Comparison of ENCODE assay signal across 18 cellular contexts in the genomic region with DNA sequence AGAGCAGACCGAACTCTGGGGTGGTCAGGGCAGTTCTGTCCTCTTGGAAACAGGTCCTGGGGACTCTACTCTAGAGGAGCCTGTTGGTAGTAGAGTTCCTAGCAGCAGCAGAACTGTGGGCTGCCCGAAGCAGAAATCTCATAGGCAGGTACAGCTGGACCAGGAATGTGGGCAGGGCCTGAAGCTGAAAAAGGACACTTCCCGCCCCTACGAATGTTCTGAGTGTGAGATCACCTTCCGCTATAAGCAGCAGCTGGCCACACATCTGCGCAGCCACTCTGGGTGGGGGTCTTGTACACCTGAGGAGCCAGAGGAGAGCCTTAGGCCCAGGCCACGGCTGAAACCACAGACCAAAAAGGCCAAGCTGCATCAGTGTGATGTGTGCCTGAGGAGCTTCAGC. TPM values are rescaled to one million over a fixed set of nuclear protein-coding genes. Genes with fewer than 3 reads are reported as not detected.
DNase-seq lines count a peak whose midpoint lies in the region; ATAC-seq and TF ChIP-seq lines count a peak whose summit lies in the region.
"Had no signal": no experiment of that assay in that cellular context is flagged by ENCODE, and none has a peak within 500 bp of the region (broad histone marks: within the 10 kb centered on the region; RNA-seq: fewer than 3 reads in every experiment).

No MANE protein-coding gene starts in this region.

- H3K27me3 Mint-ChIP-seq in activated T-cell treated with anti-CD3 and anti-CD28 coated beads, Interleukin-2, amount 50 U/mL, for 24 hours, result no peaks in the 10 kb centered on the region
- no peaks in the 10 kb centered on the region for H3K27me3 Mint-ChIP-seq in activated T-cell treated with anti-CD3 and anti-CD28 coated beads, Interleukin-2, amount 50 U/mL, for 4 hours (ENCODE audit: low read depth)

- no peak overlapping the region for H3K4me2 ChIP-seq in trophoblast cell (ENCODE audit: low read length)

- H2BK5ac ChIP-seq in trophoblast cell (ENCODE audit: low read depth, low read length, poor library complexity), result no peak overlapping the region

- H3K18ac ChIP-seq in trophoblast cell (ENCODE audit: low read length), result no peak overlapping the region

- DNase-seq in activated T-cell treated with anti-CD3 and anti-CD28 coated beads, Interleukin-2, amount 50 U/mL, for 24 hours, result no peak
- DNase-seq in activated T-cell treated with anti-CD3 and anti-CD28 coated beads, Interleukin-2, amount 50 U/mL, for 4 hours, result no peak
- peak; percentile 39 for DNase-seq in iPS-NIHi11 (ENCODE audit: low spot score)
- peak; percentile 66 to 74 for DNase-seq in trophoblast cell
- no peak for DNase-seq in Right ventricle myocardium superior
- DNase-seq in esophagus muscularis mucosa (ENCODE audit: extremely low spot score), result no peak
- no peak for DNase-seq in upper lobe of left lung
- DNase-seq: CD8-positive, alpha-beta T cell; COR-L47; DMS153; DMS79 treated with DMSO at 0.1 percent for 48 hours; EL; GDM1; HCEC 1CT; HFFc6 had no signal

- intact Hi-C loops in Right ventricle myocardium superior (cut with DNase I), result no loop called here
- intact Hi-C loops in esophagus muscularis mucosa (cut with DNase I), result no loop called here

- H3K27ac ChIP-seq in trophoblast cell (ENCODE audit: low read depth, low read length) (no peak overlapping the region), esophagus muscularis mucosa (replicated peaks in 1 of 4) (no peak overlapping the region), upper lobe of left lung (no peak overlapping the region)
- H3K27ac ChIP-seq: 22Rv1 had no signal

- H3K9me3 ChIP-seq in trophoblast cell (ENCODE audit: insufficient read depth, low read depth, low read length) (no peaks in the 10 kb centered on the region), esophagus muscularis mucosa (no peaks in the 10 kb centered on the region), upper lobe of left lung (no peaks in the 10 kb centered on the region)

- no peak overlapping the region for H4K8ac ChIP-seq in trophoblast cell (ENCODE audit: low read depth, low read length)

- no peak overlapping the region for H3K14ac ChIP-seq in trophoblast cell (ENCODE audit: low read length)

- H3K4ac ChIP-seq in trophoblast cell (ENCODE audit: low read depth, low read length), result no peak overlapping the region

- no peak overlapping the region for H3K9ac ChIP-seq in trophoblast cell (ENCODE audit: low read length)

- no peak overlapping the region for H2BK120ac ChIP-seq in trophoblast cell (ENCODE audit: insufficient read depth, low read length, poor library complexity)

- no CpG with 5 or more reads among the region's 7 CpGs for WGBS in trophoblast cell (ENCODE audit: extremely low coverage, insufficient coverage, insufficient read length)
- 96% methylated on average over 7 of the region's 7 CpGs for WGBS in esophagus muscularis mucosa
- WGBS in upper lobe of left lung, 2 donors, result 94 to 100% methylated on average over 3 to 7 of the region's 7 CpGs

- H2AFZ ChIP-seq in trophoblast cell (ENCODE audit: insufficient read depth, low read length, poor library complexity), result no peak overlapping the region

- H3K4me3 Mint-ChIP-seq in activated T-cell treated with anti-CD3 and anti-CD28 coated beads, Interleukin-2, amount 50 U/mL, for 24 hours, result no peak overlapping the region
- no peak overlapping the region for H3K4me3 Mint-ChIP-seq in activated T-cell treated with anti-CD3 and anti-CD28 coated beads, Interleukin-2, amount 50 U/mL, for 4 hours
- H3K4me3 Mint-ChIP-seq: CD14-positive monocyte; CD8-positive, alpha-beta T cell; HFFc6 had no signal

- TF ChIP-seq EP300 in esophagus muscularis mucosa (IDR thresholded peaks at IDR 0.05), result no peak
- TF ChIP-seq EP300 in upper lobe of left lung (IDR thresholded peaks at IDR 0.05), result no peak

- no peaks in the 10 kb centered on the region for H3K9me3 Mint-ChIP-seq in activated T-cell treated with anti-CD3 and anti-CD28 coated beads, Interleukin-2, amount 50 U/mL, for 24 hours
- H3K9me3 Mint-ChIP-seq in activated T-cell treated with anti-CD3 and anti-CD28 coated beads, Interleukin-2, amount 50 U/mL, for 4 hours, result no peaks in the 10 kb centered on the region
- H3K9me3 Mint-ChIP-seq: CD14-positive monocyte; CD8-positive, alpha-beta T cell; HFFc6 had no signal

- no peak overlapping the region for H2AK5ac ChIP-seq in trophoblast cell (ENCODE audit: low read length)

- H4K91ac ChIP-seq in trophoblast cell (ENCODE audit: low read depth, low read length), result no peak overlapping the region

- H3K27me3 ChIP-seq in trophoblast cell (ENCODE audit: insufficient read depth, low read length) (no peaks in the 10 kb centered on the region), esophagus muscularis mucosa (no peaks in the 10 kb centered on the region), upper lobe of left lung (no peaks in the 10 kb centered on the region)

- H3K23ac ChIP-seq in trophoblast cell (ENCODE audit: low read length), result no peak overlapping the region

- peak overlapping the region; percentile 42 for H3K27ac Mint-ChIP-seq in activated T-cell treated with anti-CD3 and anti-CD28 coated beads, Interleukin-2, amount 50 U/mL, for 24 hours
- H3K27ac Mint-ChIP-seq: CD8-positive, alpha-beta T cell; HFFc6 had no signal

- peaks cover 74% of the 10 kb centered on the region for H3K36me3 Mint-ChIP-seq in activated T-cell treated with anti-CD3 and anti-CD28 coated beads, Interleukin-2, amount 50 U/mL, for 24 hours (ENCODE audit: low read depth)
- peaks cover 29% of the 10 kb centered on the region for H3K36me3 Mint-ChIP-seq in activated T-cell treated with anti-CD3 and anti-CD28 coated beads, Interleukin-2, amount 50 U/mL, for 4 hours (ENCODE audit: insufficient read depth)

- TF ChIP-seq CTCF in esophagus muscularis mucosa (IDR thresholded peaks at IDR 0.05) (no peak), upper lobe of left lung (IDR thresholded peaks at IDR 0.05) (no peak)

- H3K79me1 ChIP-seq in trophoblast cell (ENCODE audit: low read length), result no peaks in the 10 kb centered on the region

- no peaks in the 10 kb centered on the region for H3K79me2 ChIP-seq in trophoblast cell (ENCODE audit: control insufficient read depth, insufficient read depth, low read length, poor library complexity)

- H3K4me3 ChIP-seq in trophoblast cell (ENCODE audit: low read depth, low read length) (no peak overlapping the region), esophagus muscularis mucosa (no peak overlapping the region), upper lobe of left lung (no peak overlapping the region)

- no peak for ATAC-seq in activated T-cell treated with anti-CD3 and anti-CD28 coated beads, Interleukin-2, amount 50 U/mL, for 4 hours
- ATAC-seq in Right ventricle myocardium superior (ENCODE audit: poor library complexity) (no peak), upper lobe of left lung (ENCODE audit: low FRiP score in 2 of 2) (no peak)
- ATAC-seq: CD8-positive, alpha-beta T cell; HepG2 had no signal

- no peak overlapping the region for H4K12ac ChIP-seq in trophoblast cell (ENCODE audit: low read depth, low read length)

- peaks cover 0 to 3% of the 10 kb centered on the region in 2 experiments for H3K4me1 ChIP-seq in trophoblast cell (ENCODE audit: control insufficient read depth in 1 of 2, insufficient read depth in 2 of 2, low read length in 2 of 2)
- H3K4me1 ChIP-seq in esophagus muscularis mucosa, result no peaks in the 10 kb centered on the region
- no peaks in the 10 kb centered on the region for H3K4me1 ChIP-seq in upper lobe of left lung

- peaks cover 31% of the 10 kb centered on the region for H3K4me1 Mint-ChIP-seq in activated T-cell treated with anti-CD3 and anti-CD28 coated beads, Interleukin-2, amount 50 U/mL, for 24 hours (ENCODE audit: low read depth)
- peaks cover 13% of the 10 kb centered on the region for H3K4me1 Mint-ChIP-seq in activated T-cell treated with anti-CD3 and anti-CD28 coated beads, Interleukin-2, amount 50 U/mL, for 4 hours (ENCODE audit: low read depth)
- H3K4me1 Mint-ChIP-seq: CD14-positive monocyte had no signal

- TF ChIP-seq POLR2A in esophagus muscularis mucosa (IDR thresholded peaks at IDR 0.05; ENCODE audit: low read depth) (no peak), upper lobe of left lung (IDR thresholded peaks at IDR 0.05) (no peak)

- H3K36me3 ChIP-seq in trophoblast cell (ENCODE audit: control insufficient read depth in 1 of 2, insufficient read depth in 2 of 2, low read length in 2 of 2) (peaks cover 36 to 45% of the 10 kb centered on the region in 2 experiments), esophagus muscularis mucosa (peaks cover 53 to 69% (median 65%) of the 10 kb centered on the region in 4 donors), upper lobe of left lung (peaks cover 32 to 66% (median 48%) of the 10 kb centered on the region in 4 donors)

- H2BK12ac ChIP-seq in trophoblast cell (ENCODE audit: low read length), result no peak overlapping the region

RNA-seq across cellular contexts. Expression of gene ZNF783, which starts 8.3 kb away (rescaled TPM):
- total RNA-seq in activated T-cell treated with anti-CD3 and anti-CD28 coated beads, Interleukin-2, amount 50 U/mL, for 4 hours, result 10 to 100 TPM; 24.0 to 28.5 (median 24.5) TPM
- 3.8 and 4.0 TPM in 2 replicates for polyA plus RNA-seq in trophoblast cell (2013)
- total RNA-seq in Right ventricle myocardium superior, result 4.0 TPM
- total RNA-seq in esophagus muscularis mucosa, result 10 to 100 TPM in 3 of 4 donors, 1 to 10 TPM in 1; 8.4 to 12.2 (median 11.9) TPM
- 10 to 100 TPM; 12.6 to 46.1 (median 17.5) TPM for total RNA-seq in upper lobe of left lung

RNA-seq across cellular contexts. Expression of gene ZNF212, which starts 14.2 kb away (rescaled TPM):
- total RNA-seq in activated T-cell treated with anti-CD3 and anti-CD28 coated beads, Interleukin-2, amount 50 U/mL, for 4 hours, result 10 to 100 TPM; 19.3 to 22.4 (median 20.5) TPM
- polyA plus RNA-seq in trophoblast cell (2013), result 5.5 and 5.8 TPM in 2 replicates
- 5.5 TPM for total RNA-seq in Right ventricle myocardium superior
- 1 to 10 TPM; 4.8 to 8.8 (median 7.4) TPM for total RNA-seq in esophagus muscularis mucosa
- 10 to 100 TPM; 10.3 to 33.5 (median 10.9) TPM for total RNA-seq in upper lobe of left lung

RNA-seq across cellular contexts. Expression of gene ZNF282, which starts 58.3 kb away (rescaled TPM):
- 10 to 100 TPM; 36.1 to 39.7 (median 38.3) TPM for total RNA-seq in activated T-cell treated with anti-CD3 and anti-CD28 coated beads, Interleukin-2, amount 50 U/mL, for 4 hours
- polyA plus RNA-seq in trophoblast cell (2013), result 11.3 and 11.5 TPM in 2 replicates
- 11.1 TPM for total RNA-seq in Right ventricle myocardium superior
- total RNA-seq in esophagus muscularis mucosa, result 10 to 100 TPM; 16.9 to 28.7 (median 22.2) TPM
- total RNA-seq in upper lobe of left lung, result 10 to 100 TPM; 20.7 to 35.6 (median 26.7) TPM

Comparison
In these comparisons a context has a peak if more than half of its experiments do, and no peak if none do; other contexts are left out.
1. DNase-seq: peak in iPS-NIHi11 (single experiment) and trophoblast cell (2 of 2); none in activated T-cell treated with anti-CD3 and anti-CD28 coated beads, Interleukin-2, amount 50 U/mL, for 24 hours (single experiment), activated T-cell treated with anti-CD3 and anti-CD28 coated beads, Interleukin-2, amount 50 U/mL, for 4 hours (single experiment), Right ventricle myocardium superior (single experiment), esophagus muscularis mucosa (single experiment) and upper lobe of left lung (0 of 2).